13 cellular contexts compared by ENCODE assay signal in genomic region chr1:240794061-240794843, GRCh38.
DNase-seq lines count a peak whose midpoint lies in the region; ATAC-seq and TF ChIP-seq lines count a peak whose summit lies in the region.
"Had no signal": no experiment of that assay in that cellular context is flagged by ENCODE, and none has a peak within 500 bp of the region (broad histone marks: within the 10 kb centered on the region; RNA-seq: fewer than 3 reads in every experiment).

No MANE protein-coding gene starts in this region.

- no peak for TF ChIP-seq CTCF in DND-41 (IDR thresholded peaks at IDR 0.05; ENCODE audit: borderline replicate concordance, extremely low read depth, low read length, poor library complexity, severe bottlenecking)

- ATAC-seq in DND-41 (ENCODE audit: insufficient read depth, low read depth) (peak; percentile 52; the same call in 2 of the 3 replicates), GM18909 (IDR thresholded peaks at IDR 0.05; ENCODE audit: poor library complexity, unreplicated experiment) (peak; percentile 79), HG02852 (IDR thresholded peaks at IDR 0.05; ENCODE audit: unreplicated experiment) (peak; percentile 90), HG03520 (IDR thresholded peaks at IDR 0.05; ENCODE audit: unreplicated experiment) (peak; percentile 84), HG03457 (IDR thresholded peaks at IDR 0.05; ENCODE audit: unreplicated experiment) (no peak)
- ATAC-seq: upper lobe of right lung had no signal

- no peak overlapping the region for H3K4me2 ChIP-seq in DND-41 (ENCODE audit: insufficient read depth, low read length)

- H3K9ac ChIP-seq in DND-41 (ENCODE audit: low read depth, low read length), result no peak overlapping the region

- no peaks in the 10 kb centered on the region for H3K79me2 ChIP-seq in DND-41 (ENCODE audit: insufficient read depth, low read length)

- no peak overlapping the region for H3K4me3 ChIP-seq in DND-41 (ENCODE audit: low read depth in 1 of 2, low read length in 2 of 2)
- H3K4me3 ChIP-seq: upper lobe of right lung had no signal

- no peaks in the 10 kb centered on the region for H3K4me1 ChIP-seq in DND-41 (ENCODE audit: insufficient read depth, low read length)
- H3K4me1 ChIP-seq: upper lobe of right lung had no signal

- no peak overlapping the region for H3K27ac ChIP-seq in DND-41 (ENCODE audit: low read length)
- H3K27ac ChIP-seq: upper lobe of right lung, WERI-Rb-1 had no signal

- H3K36me3 ChIP-seq in DND-41 (ENCODE audit: insufficient read depth, low read length), result no peaks in the 10 kb centered on the region
- H3K36me3 ChIP-seq: upper lobe of right lung, WERI-Rb-1 had no signal

- no peaks in the 10 kb centered on the region for H3K9me3 ChIP-seq in DND-41 (ENCODE audit: insufficient read depth, low read length, severe bottlenecking)
- H3K9me3 ChIP-seq: upper lobe of right lung had no signal

- no peaks in the 10 kb centered on the region for H4K20me1 ChIP-seq in DND-41 (ENCODE audit: insufficient read depth, low read length)

- H3K27me3 ChIP-seq in DND-41 (ENCODE audit: insufficient read depth, low read length, poor library complexity), result no peaks in the 10 kb centered on the region
- H3K27me3 ChIP-seq: upper lobe of right lung had no signal

- H2AFZ ChIP-seq in DND-41 (ENCODE audit: low read depth, low read length), result no peak overlapping the region

- DNase-seq in DND-41, result no peak
- DNase-seq in NCI-H1417 (lab: John Stamatoyannopoulos, UW), result no peak
- DNase-seq in NCI-H526 (lab: John Stamatoyannopoulos, UW), result no peak
- no peak for DNase-seq in putamen (ENCODE audit: low spot score)
- DNase-seq: activated CD8-positive, alpha-beta memory T cell treated with anti-CD3 and anti-CD28 coated beads, Interleukin-2, amount 50 U/mL, for 4 hours; mesenchymal stem cell; NK-92 treated with Interleukin-12 subunit alpha and Interleukin-12 subunit beta, amount 100 ng/mL, for 24 hours; upper lobe of right lung; WERI-Rb-1 had no signal
